ENCODE assay signal across 16 cellular contexts in the genomic region with DNA sequence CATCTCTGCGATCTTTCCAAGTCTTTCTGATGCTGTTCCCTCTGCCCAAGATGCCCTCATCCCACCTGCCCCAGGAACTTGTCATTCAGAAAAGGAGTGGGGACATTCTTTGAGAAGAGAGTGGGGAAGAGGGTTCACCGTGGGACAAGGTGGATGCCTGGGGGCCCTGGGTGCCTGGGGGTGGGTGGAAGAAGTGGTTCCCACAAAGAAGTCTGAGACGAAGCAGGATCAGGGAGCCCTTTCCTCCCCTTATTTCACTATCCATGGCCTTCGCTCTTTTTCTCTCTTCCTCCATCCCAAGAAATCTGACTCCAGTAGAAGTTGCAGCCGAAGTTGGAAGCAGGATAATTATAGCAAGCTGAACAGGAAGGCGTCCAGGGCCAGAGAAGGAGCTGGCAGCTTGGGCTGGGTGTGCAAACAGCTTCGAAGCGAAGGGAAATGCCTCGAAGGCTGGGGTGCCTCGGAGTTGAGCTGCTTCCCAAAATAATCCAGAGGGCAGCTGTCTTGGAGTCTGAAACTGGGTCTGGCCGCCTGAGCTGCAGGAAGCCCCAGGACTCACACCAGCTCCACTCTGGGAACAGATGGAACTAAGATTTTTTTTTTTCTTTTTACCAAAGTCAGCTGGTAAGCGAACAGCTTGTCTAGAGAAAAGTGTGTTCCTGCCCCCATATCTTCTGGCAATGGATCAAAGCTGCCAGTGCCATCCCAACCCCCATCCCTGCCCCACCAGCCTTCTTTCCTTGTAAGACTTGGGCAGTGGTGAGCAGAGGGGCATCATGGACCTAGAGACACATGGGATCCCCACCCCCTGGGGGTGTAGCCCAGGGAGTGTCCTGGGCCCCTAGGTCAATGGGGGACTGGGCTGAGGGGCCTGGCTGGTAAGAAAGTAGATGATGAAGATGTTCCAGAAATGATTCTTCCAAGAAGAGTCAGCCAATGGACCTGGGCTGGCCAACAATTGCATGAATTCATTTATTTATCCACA. TPM values are rescaled to one million over a fixed set of nuclear protein-coding genes. Genes with fewer than 3 reads are reported as not detected.
A peak's percentile ranks its signal among the peaks of the same experiment; 100 is the strongest.
DNase-seq lines count a peak whose midpoint lies in the region; ATAC-seq and TF ChIP-seq lines count a peak whose summit lies in the region.
"Had no signal": no experiment of that assay in that cellular context is flagged by ENCODE, and none has a peak within 500 bp of the region (broad histone marks: within the 10 kb centered on the region; RNA-seq: fewer than 3 reads in every experiment).

No MANE protein-coding gene starts in this region.

- H3K9me3 ChIP-seq in MG63 (peaks cover 15% of the 10 kb centered on the region; the same call in 1 of the 2 replicates), esophagus squamous epithelium (peaks cover 0 to 12% (median 0%) of the 10 kb centered on the region in 3 donors)

- peaks cover 3% of the 10 kb centered on the region for H3K36me3 Mint-ChIP-seq in osteocyte (ENCODE audit: unreplicated experiment)

- H3K27me3 ChIP-seq in MG63: no peaks in the 10 kb centered on the region
- peaks cover 0 to 53% (median 0%) of the 10 kb centered on the region in 4 donors for H3K27me3 ChIP-seq in esophagus squamous epithelium
- H3K27me3 ChIP-seq: esophagus muscularis mucosa had no signal

- no peak overlapping the region for H3K4me3 Mint-ChIP-seq in osteocyte (ENCODE audit: unreplicated experiment)
- H3K4me3 Mint-ChIP-seq: natural killer cell treated with Interleukin-12 subunit alpha and Interleukin-12 subunit beta and Interleukin-15 and Interleukin-18, amount 100 ng/mL, for 72 hours had no signal

- WGBS in esophagus squamous epithelium, 2 donors: 27 to 35% methylated on average over 12 of the region's 12 CpGs

- peak; percentile 74 for DNase-seq in AG10803 (ENCODE audit: low read depth)
- DNase-seq in MG63: peak; percentile 73
- DNase-seq in esophagus squamous epithelium (lab: John Stamatoyannopoulos, UW): no peak
- DNase-seq in osteocyte (ENCODE audit: extremely low spot score, unreplicated experiment): peak; percentile 68
- DNase-seq in GM10266 (ENCODE audit: extremely low spot score): no peak
- no peak for DNase-seq in NCI-H2107 treated with DMSO at 0.1 percent for 48 hours (lab: John Stamatoyannopoulos, UW; ENCODE audit: unreplicated experiment)
- DNase-seq in T-helper 1 cell: no peak
- DNase-seq: activated CD4-positive, alpha-beta T cell treated with anti-CD3 and anti-CD28 coated beads for 4 hours; activated effector memory CD4-positive, alpha-beta T cell treated with Interleukin-2 at 50 U/mL for 16 hours; GF-D8; islet precursor cell had no signal

- intact Hi-C loops in esophagus squamous epithelium (cut with DNase I): no loop called here

- H3K4me3 ChIP-seq in AG10803 (ENCODE audit: low read length) (no peak overlapping the region), MG63 (no peak overlapping the region), esophagus squamous epithelium (no peak overlapping the region)
- H3K4me3 ChIP-seq: esophagus muscularis mucosa had no signal

- peaks cover 6% of the 10 kb centered on the region for H3K4me1 Mint-ChIP-seq in osteocyte (ENCODE audit: unreplicated experiment)

- peaks cover 0 to 14% (median 13%) of the 10 kb centered on the region in 3 donors for H3K4me1 ChIP-seq in esophagus squamous epithelium

- H3K9me3 Mint-ChIP-seq in osteocyte (ENCODE audit: unreplicated experiment): peaks cover 11% of the 10 kb centered on the region

- H3K27me3 Mint-ChIP-seq in osteocyte (ENCODE audit: unreplicated experiment): peaks cover 32% of the 10 kb centered on the region
- H3K27me3 Mint-ChIP-seq: natural killer cell treated with Interleukin-12 subunit alpha and Interleukin-12 subunit beta and Interleukin-15 and Interleukin-18, amount 100 ng/mL, for 72 hours had no signal

- H3K27ac ChIP-seq in esophagus squamous epithelium: peak overlapping the region in 3 of 4 donors; percentile 48 to 66 (median 61)
- H3K27ac ChIP-seq: C4-2B had no signal

- no peak overlapping the region for H3K27ac Mint-ChIP-seq in osteocyte (ENCODE audit: unreplicated experiment)
- H3K27ac Mint-ChIP-seq: natural killer cell treated with Interleukin-12 subunit alpha and Interleukin-12 subunit beta and Interleukin-15 and Interleukin-18, amount 100 ng/mL, for 72 hours had no signal

- no peak for ATAC-seq in HG02870 (IDR thresholded peaks at IDR 0.05; ENCODE audit: unreplicated experiment)

- H3K36me3 ChIP-seq in MG63 (no peaks in the 10 kb centered on the region), esophagus squamous epithelium (no peaks in the 10 kb centered on the region)
- H3K36me3 ChIP-seq: esophagus muscularis mucosa had no signal

- TF ChIP-seq POLR2A in esophagus squamous epithelium (IDR thresholded peaks at IDR 0.05): no peak

- TF ChIP-seq CTCF in AG10803 (conservative IDR thresholded peaks at IDR 0.05; ENCODE audit: low read length) (no peak), esophagus squamous epithelium (IDR thresholded peaks at IDR 0.05) (no peak), osteocyte (IDR thresholded peaks at IDR 0.05) (no peak), GM10266 (IDR thresholded peaks at IDR 0.05; ENCODE audit: control insufficient read depth, insufficient read depth, low read depth, missing control alignments) (no peak)

RNA-seq across cellular contexts. Expression of gene PARVG, which starts 31.5 kb away (rescaled TPM):
- not detected in 2 replicates for total RNA-seq in MG63 (2014; rRNA removed; shearing (Covaris generic); ENCODE audit: low replicate concordance)
- 10 to 100 TPM in 1 of 4 donors, 1 to 10 TPM in 2, under 1 TPM in 1; 0.42 to 26.1 (median 2.2) TPM for total RNA-seq in esophagus squamous epithelium
- not detected in 2 replicates for total RNA-seq in osteocyte
- total RNA-seq: bronchial epithelial cell had no signal

Comparison
In these comparisons a context has a peak if more than half of its experiments do, and no peak if none do; other contexts are left out.
1. DNase-seq: peak in AG10803 (single experiment), MG63 (single experiment) and osteocyte (single experiment); none in esophagus squamous epithelium (single experiment), GM10266 (single experiment), NCI-H2107 treated with DMSO at 0.1 percent for 48 hours (single experiment) and T-helper 1 cell (0 of 5).